In the genomic region with DNA sequence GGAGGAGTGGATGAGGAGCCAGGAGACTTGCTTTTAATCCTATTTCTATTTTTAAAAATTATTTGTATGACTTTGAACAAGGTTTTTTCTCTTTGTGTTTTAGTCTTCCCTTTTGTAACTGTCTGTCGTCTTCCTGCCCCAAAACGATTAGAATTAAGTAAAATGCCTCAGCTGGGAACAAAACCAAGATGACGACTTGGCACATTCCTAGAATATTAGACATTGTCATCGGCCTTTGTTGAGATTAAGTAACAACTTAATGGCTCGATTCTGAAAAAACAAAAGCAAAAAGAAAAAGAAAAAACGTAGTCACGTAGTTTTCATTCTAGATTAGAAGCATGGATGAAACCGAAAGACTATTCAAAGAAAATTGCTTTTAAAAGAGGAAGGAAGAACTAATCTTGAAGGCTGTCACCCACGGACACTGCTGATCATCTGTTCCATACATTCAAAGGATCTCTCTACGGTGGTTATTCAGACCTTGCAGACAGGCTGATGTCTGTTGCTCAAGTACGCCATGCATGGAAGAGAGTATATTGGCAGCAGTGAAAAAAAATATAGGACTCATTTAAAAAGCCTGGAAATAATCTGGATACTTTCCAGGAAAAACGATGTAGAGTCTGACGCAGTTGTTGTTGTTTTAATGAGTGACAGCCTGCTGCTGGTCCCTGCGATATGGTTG, we compare ENCODE assay signal across 8 cellular contexts. TPM values are rescaled to one million over a fixed set of nuclear protein-coding genes. Genes with fewer than 3 reads are reported as not detected.
A peak's percentile ranks its signal among the peaks of the same experiment; 100 is the strongest.
DNase-seq lines count a peak whose midpoint lies in the region; ATAC-seq and TF ChIP-seq lines count a peak whose summit lies in the region.

No MANE protein-coding gene starts in this region.

- H3K27me3 ChIP-seq in heart left ventricle (peaks cover 0 to 7% (median 0%) of the 10 kb centered on the region in 9 donors), SK-N-SH (ENCODE audit: insufficient read depth) (no peaks in the 10 kb centered on the region)

- H3K4me1 ChIP-seq in heart left ventricle (peaks cover 0 to 6% (median 0%) of the 10 kb centered on the region in 12 donors), SK-N-SH (ENCODE audit: control insufficient read depth in 1 of 2, insufficient read depth in 2 of 2, low read depth in 1 of 2, low read length in 1 of 2) (peaks cover 0 to 14% of the 10 kb centered on the region in 2 experiments; a peak in 2 of 4 replicates)

- H2AFZ ChIP-seq in SK-N-SH (ENCODE audit: low read depth) = no peak overlapping the region

- no peaks in the 10 kb centered on the region for H3K79me2 ChIP-seq in SK-N-SH (ENCODE audit: insufficient read depth)

- H3K4me3 ChIP-seq in heart left ventricle (peak overlapping the region in 9 of 12 donors; percentile 4 to 47 (median 35)), SK-N-SH (ENCODE audit: low read depth in 2 of 2, low read length in 1 of 2) (no peak overlapping the region)

- no peak overlapping the region for H3K4me2 ChIP-seq in SK-N-SH

- TF ChIP-seq CTCF in heart left ventricle (IDR thresholded peaks at IDR 0.05) = no peak
- TF ChIP-seq CTCF in SK-N-SH (IDR thresholded peaks at IDR 0.05) = no peak

- TF ChIP-seq POLR2A in heart left ventricle (IDR thresholded peaks at IDR 0.05) = no peak

- no peaks in the 10 kb centered on the region for H3K9me2 ChIP-seq in SK-N-SH

- 28 to 35% (median 33%) methylated on average over 14 of the region's 14 CpGs for whole genome bisulfite sequencing in heart left ventricle, 4 donors
- WGBS in SK-N-SH (ENCODE audit: low lambda C conversion rate) = 48% methylated on average over 14 of the region's 14 CpGs

- intact Hi-C loops in heart left ventricle (cut with DNase I) (no loop called here), left cardiac atrium (cut with DNase I) (no loop called here)

- no peak overlapping the region for H3K9ac ChIP-seq in SK-N-SH

- no peaks in the 10 kb centered on the region for H3F3A ChIP-seq in SK-N-SH (replicated peaks; ENCODE audit: insufficient read depth)

- no peaks in the 10 kb centered on the region for H3K36me3 ChIP-seq in heart left ventricle
- H3K36me3 ChIP-seq in SK-N-SH (replicated peaks in 1 of 2; ENCODE audit: control insufficient read depth in 1 of 2, insufficient read depth in 2 of 2, low read length in 1 of 2) = no peaks in the 10 kb centered on the region

- DNase-seq in heart left ventricle (no peak), left cardiac atrium (no peak), SK-N-SH (no peak), kidney glomerular epithelial cell (lab: John Stamatoyannopoulos, UW) (peak; percentile 47), cerebellar nuclear complex (lab: John Stamatoyannopoulos, UW) (no peak), cortex of kidney (lab: John Stamatoyannopoulos, UW) (no peak), DMS79 (lab: John Stamatoyannopoulos, UW) (no peak)

- no peak for ATAC-seq in heart left ventricle
- ATAC-seq in left cardiac atrium = no peak
- ATAC-seq in HG03066 (IDR thresholded peaks at IDR 0.05; ENCODE audit: low read depth, unreplicated experiment) = peak; percentile 73

- H3K9me3 ChIP-seq in heart left ventricle = no peaks in the 10 kb centered on the region
- no peaks in the 10 kb centered on the region for H3K9me3 ChIP-seq in SK-N-SH

- POLR2A ChIA-PET in SK-N-SH (lab: Yijun Ruan, JAX) = no interaction called here

- TF ChIP-seq EP300 in SK-N-SH (IDR thresholded peaks at IDR 0.05; ENCODE audit: borderline replicate concordance in 1 of 2, low read depth in 1 of 2, low read length in 1 of 2) = no peak

- peak overlapping the region in 1 of 12 donors; percentile 33 for H3K27ac ChIP-seq in heart left ventricle
- 0 out of 4 replicates have a peak overlapping the region, but pooled peaks of 1 of the 2 experiments have one; percentile 19 for H3K27ac ChIP-seq in SK-N-SH (ENCODE audit: low read depth in 2 of 2, low read length in 1 of 2)

- H4K20me1 ChIP-seq in SK-N-SH (ENCODE audit: insufficient read depth) = no peaks in the 10 kb centered on the region

- CTCF ChIA-PET in SK-N-SH (lab: Yijun Ruan, JAX) = interaction anchor here (1.2 kb wide), 1 partner anchor 16 kb away, joined by 4 read pairs; no protein-coding TSS in a partner anchor

- no peak for TF ChIP-seq RAD21 in SK-N-SH (IDR thresholded peaks at IDR 0.05; ENCODE audit: low read length)

TF ChIP-seq in SK-N-SH, 30 proteins besides CTCF, POLR2A, EP300 and RAD21:
- TF ChIP-seq, protein P1, sequence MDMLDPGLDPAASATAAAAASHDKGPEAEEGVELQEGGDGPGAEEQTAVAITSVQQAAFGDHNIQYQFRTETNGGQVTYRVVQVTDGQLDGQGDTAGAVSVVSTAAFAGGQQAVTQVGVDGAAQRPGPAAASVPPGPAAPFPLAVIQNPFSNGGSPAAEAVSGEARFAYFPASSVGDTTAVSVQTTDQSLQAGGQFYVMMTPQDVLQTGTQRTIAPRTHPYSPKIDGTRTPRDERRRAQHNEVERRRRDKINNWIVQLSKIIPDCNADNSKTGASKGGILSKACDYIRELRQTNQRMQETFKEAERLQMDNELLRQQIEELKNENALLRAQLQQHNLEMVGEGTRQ (IDR thresholded peaks at IDR 0.05; ENCODE audit: borderline replicate concordance, low read depth, low read length) = no peak
- TF ChIP-seq, protein P2, sequence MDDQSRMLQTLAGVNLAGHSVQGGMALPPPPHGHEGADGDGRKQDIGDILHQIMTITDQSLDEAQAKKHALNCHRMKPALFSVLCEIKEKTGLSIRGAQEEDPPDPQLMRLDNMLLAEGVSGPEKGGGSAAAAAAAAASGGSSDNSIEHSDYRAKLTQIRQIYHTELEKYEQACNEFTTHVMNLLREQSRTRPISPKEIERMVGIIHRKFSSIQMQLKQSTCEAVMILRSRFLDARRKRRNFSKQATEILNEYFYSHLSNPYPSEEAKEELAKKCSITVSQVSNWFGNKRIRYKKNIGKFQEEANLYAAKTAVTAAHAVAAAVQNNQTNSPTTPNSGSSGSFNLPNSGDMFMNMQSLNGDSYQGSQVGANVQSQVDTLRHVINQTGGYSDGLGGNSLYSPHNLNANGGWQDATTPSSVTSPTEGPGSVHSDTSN (IDR thresholded peaks at IDR 0.05) = 0 out of 2 replicates have a peak, but pooled peaks have one; percentile 5

RNA-seq across cellular contexts. Expression of gene GNG4, which starts 16.9 kb away (rescaled TPM):
- total RNA-seq in heart left ventricle (under 1 TPM in 2 of 9 donors, not detected in 7; 0.06 to 0.07 TPM), left cardiac atrium (under 1 TPM in 1 of 2 donors, not detected in 1; 0.05 TPM)
- polyA plus RNA-seq in heart left ventricle (not detected), SK-N-SH (2012; rRNA removed) (1.6 and 2.8 TPM in 2 replicates)
- 2.9 and 4.7 TPM in 2 replicates for polyA plus RNA-seq in SK-N-SH (2012; cell fraction: cytosol; rRNA removed)
- 0.50 and 0.96 TPM in 2 replicates for polyA plus RNA-seq in SK-N-SH (2012; cell fraction: nucleus; rRNA removed)

Comparison
In these comparisons a context has a peak if more than half of its experiments do, and no peak if none do; other contexts are left out.
1. H3K4me3 ChIP-seq: peak in heart left ventricle (9 of 12); none in SK-N-SH (0 of 2).